Comparison of ENCODE assay signal across 8 cellular contexts in genomic region chr6:75206338-75207210, GRCh38. TPM values are rescaled to one million over a fixed set of nuclear protein-coding genes. Genes with fewer than 3 reads are reported as not detected.
DNase-seq lines count a peak whose midpoint lies in the region; ATAC-seq and TF ChIP-seq lines count a peak whose summit lies in the region.

No MANE protein-coding gene starts in this region.

- H3K4me1 Mint-ChIP-seq in T-helper 17 cell: peaks cover 48% of the 10 kb centered on the region
- peaks cover 46% of the 10 kb centered on the region for H3K4me1 Mint-ChIP-seq in progenitor cell of endocrine pancreas (ENCODE audit: low read depth)

- H3K27ac Mint-ChIP-seq in T-helper 17 cell (peak overlapping the region; percentile 77), progenitor cell of endocrine pancreas (no peak overlapping the region)

- H3K27me3 ChIP-seq in foreskin keratinocyte: no peaks in the 10 kb centered on the region

- no peaks in the 10 kb centered on the region for H3K36me3 ChIP-seq in ES-I3 (ENCODE audit: insufficient read depth, low read length)

- DNase-seq in T-helper 17 cell: no peak
- DNase-seq in foreskin keratinocyte: no peak
- no peak for DNase-seq in progenitor cell of endocrine pancreas (ENCODE audit: low spot score, unreplicated experiment)
- no peak for DNase-seq in 8988T

- ATAC-seq in T-helper 17 cell: no peak
- no peak for ATAC-seq in foreskin keratinocyte
- no peak for ATAC-seq in HG02623 (IDR thresholded peaks at IDR 0.05; ENCODE audit: unreplicated experiment)
- ATAC-seq in GM18909 (IDR thresholded peaks at IDR 0.05; ENCODE audit: poor library complexity, unreplicated experiment): no peak
- no peak for ATAC-seq in HG03097 (IDR thresholded peaks at IDR 0.05; ENCODE audit: low FRiP score, unreplicated experiment)

- peak overlapping the region; percentile 75; the same call in 1 of the 2 replicates for H3K9ac ChIP-seq in ES-I3 (ENCODE audit: low read depth, low read length)

- no peaks in the 10 kb centered on the region for H3K9me3 Mint-ChIP-seq in progenitor cell of endocrine pancreas (ENCODE audit: low read depth)

- H3K4me1 ChIP-seq in ES-I3 (ENCODE audit: insufficient read depth, low read length) (0 out of 2 replicates have a peak, but pooled peaks cover 6% of the 10 kb centered on the region), foreskin keratinocyte (peaks cover 8% of the 10 kb centered on the region)

- H3K9me3 ChIP-seq in ES-I3 (ENCODE audit: control insufficient read depth, insufficient read depth, low read length) (no peaks in the 10 kb centered on the region), T-helper 17 cell (ENCODE audit: control insufficient read depth, low read length, poor library complexity, severe bottlenecking) (no peaks in the 10 kb centered on the region)

- peak overlapping the region; percentile 91 for H3K4me3 Mint-ChIP-seq in T-helper 17 cell
- H3K4me3 Mint-ChIP-seq in progenitor cell of endocrine pancreas (ENCODE audit: low read depth): peak overlapping the region; percentile 67

- TF ChIP-seq CTCF in foreskin keratinocyte (conservative IDR thresholded peaks at IDR 0.05): peak; percentile 2
- TF ChIP-seq CTCF in progenitor cell of endocrine pancreas (IDR thresholded peaks at IDR 0.05; ENCODE audit: unreplicated experiment): no peak

- H3K36me3 Mint-ChIP-seq in T-helper 17 cell (ENCODE audit: low read depth): peaks cover 10% of the 10 kb centered on the region
- H3K36me3 Mint-ChIP-seq in progenitor cell of endocrine pancreas (ENCODE audit: insufficient read depth): no peaks in the 10 kb centered on the region

- H3K27me3 Mint-ChIP-seq in T-helper 17 cell: peaks cover 92% of the 10 kb centered on the region
- H3K27me3 Mint-ChIP-seq in progenitor cell of endocrine pancreas: peaks cover 76% of the 10 kb centered on the region

- no peak overlapping the region for H3K27ac ChIP-seq in foreskin keratinocyte

RNA-seq across cellular contexts. Expression of gene COL12A1, which starts 0.7 kb away (rescaled TPM):
- total RNA-seq in T-helper 17 cell (under 1 TPM in 1 of 2 donors, not detected in 1; 0.08 TPM), foreskin keratinocyte (108 and 119 TPM in 2 replicates), progenitor cell of endocrine pancreas (2.0 and 3.8 TPM in 2 replicates)
- 27.7 and 36.6 TPM in 2 replicates for polyA plus RNA-seq in foreskin keratinocyte

RNA-seq across cellular contexts. Expression of gene COX7A2, which starts 37.0 kb away (rescaled TPM):
- total RNA-seq in T-helper 17 cell: 100 to 1,000 TPM; 189 to 214 TPM
- total RNA-seq in foreskin keratinocyte: 475 and 490 TPM in 2 replicates
- polyA plus RNA-seq in foreskin keratinocyte: 478 and 491 TPM in 2 replicates
- 311 and 314 TPM in 2 replicates for total RNA-seq in progenitor cell of endocrine pancreas

Comparison
In these comparisons a context has a peak if more than half of its experiments do, and no peak if none do; other contexts are left out.
1. RNA of gene COL12A1, which starts 0.7 kb away (total RNA-seq): 108 to 119 TPM in foreskin keratinocyte; 2.0 to 3.8 TPM in progenitor cell of endocrine pancreas and 0.08 TPM in T-helper 17 cell; every median in the first group is over 10 times any median in the second.